Comparison of ENCODE assay signal across 8 cellular contexts in the genomic region with DNA sequence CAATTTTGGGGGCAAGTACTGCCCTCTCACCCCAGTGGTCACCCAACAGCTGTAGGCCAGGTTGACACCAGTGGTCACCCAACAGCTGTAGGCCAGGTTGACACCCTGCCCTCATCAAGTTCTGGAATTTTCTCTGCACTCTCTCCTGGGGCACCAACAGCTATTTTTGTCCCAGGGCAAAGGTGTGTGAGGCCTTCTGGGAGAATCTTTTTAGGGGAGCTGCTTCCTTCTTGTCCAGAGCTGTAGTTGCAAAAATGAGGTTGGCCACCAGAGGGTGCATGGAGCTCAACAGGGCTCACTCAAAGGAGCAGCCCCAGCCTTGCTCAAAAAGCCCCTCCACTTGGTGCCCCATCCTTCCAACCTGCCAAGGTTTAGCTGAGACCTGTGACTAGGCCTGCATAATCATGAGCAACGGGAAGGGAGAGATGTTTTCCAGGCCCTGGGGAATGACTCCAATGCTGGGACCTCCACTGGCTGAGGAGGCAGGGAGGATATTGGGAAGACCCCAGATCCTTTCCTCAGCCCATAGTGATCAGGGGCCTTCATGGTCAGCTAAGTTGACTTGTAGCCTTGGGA. TPM values are rescaled to one million over a fixed set of nuclear protein-coding genes. Genes with fewer than 3 reads are reported as not detected.
DNase-seq lines count a peak whose midpoint lies in the region; ATAC-seq and TF ChIP-seq lines count a peak whose summit lies in the region.

No MANE protein-coding gene starts in this region.

- H3K79me2 ChIP-seq in OCI-LY1 (ENCODE audit: insufficient read depth, low read length) (no peaks in the 10 kb centered on the region), fibroblast of lung (ENCODE audit: control insufficient read depth, insufficient read depth, low read length) (no peaks in the 10 kb centered on the region)

- H3F3A ChIP-seq in OCI-LY1 (ENCODE audit: insufficient read depth, low read length), result no peaks in the 10 kb centered on the region

- H2AFZ ChIP-seq in OCI-LY1 (ENCODE audit: low read length), result no peak overlapping the region
- no peak overlapping the region for H2AFZ ChIP-seq in fibroblast of lung (ENCODE audit: low read length)

- TF ChIP-seq EP300 in ovary (IDR thresholded peaks at IDR 0.05), result no peak

- intact Hi-C loops in Right ventricle myocardium inferior (cut with DNase I) (loop anchor here (5.0 to 10.0 kb wide), 2 partner anchors 34 to 57 kb away; a partner anchor contains a TSS), cardiac septum (cut with DNase I) (loop anchor here (5.0 kb wide), 1 partner anchor 139 kb away; no protein-coding TSS in a partner anchor), ovary (cut with DNase I) (no loop called here)

- H3K9me3 Mint-ChIP-seq in activated T-cell treated with anti-CD3 and anti-CD28 coated beads, Interleukin-2, amount 50 U/mL, for 24 hours, result peaks cover 6% of the 10 kb centered on the region
- H3K9me3 Mint-ChIP-seq in type B pancreatic cell, result peaks cover 11% of the 10 kb centered on the region

- no peak overlapping the region for H3K4me3 Mint-ChIP-seq in activated T-cell treated with anti-CD3 and anti-CD28 coated beads, Interleukin-2, amount 50 U/mL, for 24 hours
- no peak overlapping the region for H3K4me3 Mint-ChIP-seq in type B pancreatic cell

- H3K4me3 ChIP-seq in OCI-LY1 (ENCODE audit: low read depth, low read length, poor library complexity, severe bottlenecking), result no peak overlapping the region
- no peak overlapping the region for H3K4me3 ChIP-seq in fibroblast of lung (replicated peaks in 1 of 4; ENCODE audit: control extremely low read depth in 1 of 4, insufficient read depth in 1 of 4, low read depth in 3 of 4, low read length in 4 of 4)
- no peak overlapping the region for H3K4me3 ChIP-seq in ovary

- H3K9me2 ChIP-seq in OCI-LY1 (ENCODE audit: low read depth, low read length), result no peaks in the 10 kb centered on the region

- peak; percentile 77 for TF ChIP-seq CTCF in OCI-LY1 (IDR thresholded peaks at IDR 0.05; ENCODE audit: low read length)
- TF ChIP-seq CTCF in fibroblast of lung (conservative IDR thresholded peaks at IDR 0.05 in 1 of 2, IDR thresholded peaks at IDR 0.05 in 1 of 2; ENCODE audit: low read depth in 1 of 2, low read length in 2 of 2), result peak; percentile 74 to 88
- TF ChIP-seq CTCF in ovary (IDR thresholded peaks at IDR 0.05), result peak; percentile 68 to 74 (median 72)
- TF ChIP-seq CTCF in type B pancreatic cell (conservative IDR thresholded peaks at IDR 0.05), result peak; percentile 86

- no peaks in the 10 kb centered on the region for H3K36me3 Mint-ChIP-seq in activated T-cell treated with anti-CD3 and anti-CD28 coated beads, Interleukin-2, amount 50 U/mL, for 24 hours (ENCODE audit: low read depth)
- no peaks in the 10 kb centered on the region for H3K36me3 Mint-ChIP-seq in type B pancreatic cell

- H3K9me3 ChIP-seq in OCI-LY1 (ENCODE audit: low read length) (no peaks in the 10 kb centered on the region), fibroblast of lung (ENCODE audit: control insufficient read depth, insufficient read depth, low read depth, low read length) (no peaks in the 10 kb centered on the region), ovary (no peaks in the 10 kb centered on the region)

- H3K4me1 ChIP-seq in OCI-LY1 (ENCODE audit: insufficient read depth, low read length, severe bottlenecking) (no peaks in the 10 kb centered on the region), fibroblast of lung (ENCODE audit: control insufficient read depth, extremely low read depth, insufficient read depth, low read length) (no peaks in the 10 kb centered on the region), ovary (ENCODE audit: insufficient read depth) (no peaks in the 10 kb centered on the region)

- H3K27me3 ChIP-seq in OCI-LY1 (ENCODE audit: insufficient read depth, low read length) (no peaks in the 10 kb centered on the region), fibroblast of lung (ENCODE audit: control insufficient read depth, insufficient read depth, low read length) (no peaks in the 10 kb centered on the region), ovary (no peaks in the 10 kb centered on the region)

- H3K9ac ChIP-seq in OCI-LY1 (ENCODE audit: low read length), result no peak overlapping the region
- no peak overlapping the region for H3K9ac ChIP-seq in fibroblast of lung (ENCODE audit: insufficient read depth, low read length)

- ATAC-seq in Right ventricle myocardium inferior (peak; percentile 70), HG03280 (IDR thresholded peaks at IDR 0.05; ENCODE audit: unreplicated experiment) (peak; percentile 70)

- H3K4me2 ChIP-seq in OCI-LY1 (ENCODE audit: low read length) (no peak overlapping the region), fibroblast of lung (ENCODE audit: extremely low read depth, insufficient read depth, low read length) (no peak overlapping the region)

- no peak overlapping the region for H3K27ac ChIP-seq in OCI-LY1 (ENCODE audit: low read depth, low read length, poor library complexity, severe bottlenecking)
- H3K27ac ChIP-seq in fibroblast of lung (ENCODE audit: insufficient read depth, low read length), result no peak overlapping the region
- H3K27ac ChIP-seq in ovary, result no peak overlapping the region

- H3K27me3 Mint-ChIP-seq in activated T-cell treated with anti-CD3 and anti-CD28 coated beads, Interleukin-2, amount 50 U/mL, for 24 hours, result peaks cover 7% of the 10 kb centered on the region
- no peaks in the 10 kb centered on the region for H3K27me3 Mint-ChIP-seq in type B pancreatic cell

- DNase-seq in Right ventricle myocardium inferior (ENCODE audit: missing footprints), result no peak
- no peak for DNase-seq in cardiac septum (ENCODE audit: low spot score)
- peak; percentile 84 for DNase-seq in activated T-cell treated with anti-CD3 and anti-CD28 coated beads, Interleukin-2, amount 50 U/mL, for 24 hours
- peak; percentile 51 to 69 for DNase-seq in fibroblast of lung (ENCODE audit: low read depth in 2 of 2)
- peak; percentile 68 to 83 (median 79) for DNase-seq in ovary
- DNase-seq in type B pancreatic cell (ENCODE audit: extremely low spot score, unreplicated experiment), result peak; percentile 81

- H3K27ac Mint-ChIP-seq in activated T-cell treated with anti-CD3 and anti-CD28 coated beads, Interleukin-2, amount 50 U/mL, for 24 hours, result peak overlapping the region; percentile 22
- no peak overlapping the region for H3K27ac Mint-ChIP-seq in type B pancreatic cell

- TF ChIP-seq POLR2A in ovary (IDR thresholded peaks at IDR 0.05), result no peak

- H3K4me1 Mint-ChIP-seq in activated T-cell treated with anti-CD3 and anti-CD28 coated beads, Interleukin-2, amount 50 U/mL, for 24 hours (ENCODE audit: low read depth), result peaks cover 1% of the 10 kb centered on the region
- H3K4me1 Mint-ChIP-seq in type B pancreatic cell (ENCODE audit: unreplicated experiment), result peaks cover 5% of the 10 kb centered on the region

- no peaks in the 10 kb centered on the region for H3K36me3 ChIP-seq in OCI-LY1 (ENCODE audit: insufficient read depth, low read length)
- H3K36me3 ChIP-seq in fibroblast of lung (ENCODE audit: control insufficient read depth, insufficient read depth, low read length), result no peaks in the 10 kb centered on the region
- H3K36me3 ChIP-seq in ovary, result no peaks in the 10 kb centered on the region

- H4K20me1 ChIP-seq in OCI-LY1 (ENCODE audit: insufficient read depth, low read length), result no peaks in the 10 kb centered on the region
- H4K20me1 ChIP-seq in fibroblast of lung (ENCODE audit: control insufficient read depth, extremely low read depth, insufficient read depth, low read length), result no peaks in the 10 kb centered on the region

- 0 to 16% (median 8%) methylated on average over 1 of the region's 1 CpG for WGBS in ovary, 3 donors

RNA-seq across cellular contexts. Expression of a gene that starts 10.6 kb away (rescaled TPM):
- total RNA-seq in Right ventricle myocardium inferior (88.7 TPM), cardiac septum (50.5 TPM), fibroblast of lung (376 and 553 TPM in 2 replicates), ovary (10 to 100 TPM in 5 of 7 donors, 1 to 10 TPM in 2; 3.9 to 36.9 (median 15.4) TPM), type B pancreatic cell (ENCODE audit: low replicate concordance) (38.5 and 56.3 TPM in 2 replicates)
- polyA plus RNA-seq in fibroblast of lung (184 and 187 TPM in 2 replicates), ovary (10 to 100 TPM in 1 of 2 donors, 1 to 10 TPM in 1; 4.6 to 25.8 TPM)
- polyA plus RNA-seq in fibroblast of lung (2012), result 142 and 147 TPM in 2 replicates
- 260 and 282 TPM in 2 replicates for polyA minus RNA-seq in fibroblast of lung (ENCODE audit: low replicate concordance)

RNA-seq across cellular contexts. Expression of a gene that starts 19.2 kb away (rescaled TPM):
- 5.4 TPM for total RNA-seq in Right ventricle myocardium inferior
- total RNA-seq in cardiac septum, result 8.8 TPM
- total RNA-seq in fibroblast of lung, result 44.4 and 67.2 TPM in 2 replicates
- 10.7 and 41.5 TPM in 2 replicates for polyA plus RNA-seq in fibroblast of lung
- 24.9 and 115 TPM in 2 replicates for polyA plus RNA-seq in fibroblast of lung (2012)
- polyA minus RNA-seq in fibroblast of lung (ENCODE audit: low replicate concordance), result 19.9 and 35.9 TPM in 2 replicates
- 10 to 100 TPM; 17.9 to 63.4 (median 45.4) TPM for total RNA-seq in ovary
- 10 to 100 TPM in 1 of 2 donors, 1 to 10 TPM in 1; 3.4 to 25.9 TPM for polyA plus RNA-seq in ovary
- 40.0 and 43.8 TPM in 2 replicates for total RNA-seq in type B pancreatic cell (ENCODE audit: low replicate concordance)

RNA-seq across cellular contexts. Expression of a gene that starts 55.9 kb away (rescaled TPM):
- total RNA-seq in Right ventricle myocardium inferior (0.57 TPM), cardiac septum (2.2 TPM), fibroblast of lung (1.3 and 4.1 TPM in 2 replicates), ovary (1 to 10 TPM in 6 of 7 donors, under 1 TPM in 1; 0.72 to 7.7 (median 3.0) TPM), type B pancreatic cell (ENCODE audit: low replicate concordance) (1.3 and 2.0 TPM in 2 replicates)
- polyA plus RNA-seq in fibroblast of lung (1.1 and 3.4 TPM in 2 replicates), ovary (1 to 10 TPM; 1.1 to 1.7 TPM)
- polyA plus RNA-seq in fibroblast of lung (2012), result 0.69 and 2.3 TPM in 2 replicates
- 5.7 TPM in 1 of 2 replicates, not detected in the other for polyA minus RNA-seq in fibroblast of lung (ENCODE audit: low replicate concordance)

Comparison
In these comparisons a context has a peak if more than half of its experiments do, and no peak if none do; other contexts are left out.
1. DNase-seq: peak in activated T-cell treated with anti-CD3 and anti-CD28 coated beads, Interleukin-2, amount 50 U/mL, for 24 hours (single experiment), fibroblast of lung (2 of 2), ovary (5 of 5) and type B pancreatic cell (single experiment); none in Right ventricle myocardium inferior (single experiment) and cardiac septum (single experiment).
2. intact Hi-C loops: an anchor here in Right ventricle myocardium inferior (5.0 to 10.0 kb wide) and cardiac septum (5.0 kb wide); none called in ovary.
3. Peak in every context shown above with its lines, with median percentiles within 50 percentile points of each other: CTCF ChIP-seq.